Comparison of ENCODE assay signal across 1 cellular context in the genomic region with DNA sequence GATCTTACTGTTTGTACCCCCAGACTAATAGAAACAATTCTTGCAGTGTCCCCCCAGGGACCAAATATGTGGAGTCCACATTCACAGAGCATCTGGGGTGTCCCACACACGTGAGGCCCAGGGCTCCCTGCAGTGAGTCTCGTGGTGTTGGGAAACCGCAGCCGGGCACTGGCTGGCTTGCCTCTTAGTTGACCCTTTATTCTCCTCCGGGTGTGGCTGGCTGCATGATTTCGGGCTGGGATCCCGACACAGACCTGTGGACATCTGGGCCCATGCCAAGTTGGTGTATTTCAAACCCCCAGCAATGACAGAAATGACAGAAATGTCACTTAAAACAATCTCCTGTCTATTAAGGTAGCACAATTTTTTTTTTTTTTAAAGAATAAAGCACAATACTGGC.
TF ChIP-seq lines count a peak whose summit lies in the region.

No MANE protein-coding gene starts in this region.

TF ChIP-seq in HCT116, 20 proteins besides CTCF, POLR2A, EP300 and RAD21 (continued from another document):
- TF ChIP-seq, protein P1, sequence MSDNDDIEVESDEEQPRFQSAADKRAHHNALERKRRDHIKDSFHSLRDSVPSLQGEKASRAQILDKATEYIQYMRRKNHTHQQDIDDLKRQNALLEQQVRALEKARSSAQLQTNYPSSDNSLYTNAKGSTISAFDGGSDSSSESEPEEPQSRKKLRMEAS (IDR thresholded peaks at IDR 0.05) = no peak
- TF ChIP-seq, protein P2, sequence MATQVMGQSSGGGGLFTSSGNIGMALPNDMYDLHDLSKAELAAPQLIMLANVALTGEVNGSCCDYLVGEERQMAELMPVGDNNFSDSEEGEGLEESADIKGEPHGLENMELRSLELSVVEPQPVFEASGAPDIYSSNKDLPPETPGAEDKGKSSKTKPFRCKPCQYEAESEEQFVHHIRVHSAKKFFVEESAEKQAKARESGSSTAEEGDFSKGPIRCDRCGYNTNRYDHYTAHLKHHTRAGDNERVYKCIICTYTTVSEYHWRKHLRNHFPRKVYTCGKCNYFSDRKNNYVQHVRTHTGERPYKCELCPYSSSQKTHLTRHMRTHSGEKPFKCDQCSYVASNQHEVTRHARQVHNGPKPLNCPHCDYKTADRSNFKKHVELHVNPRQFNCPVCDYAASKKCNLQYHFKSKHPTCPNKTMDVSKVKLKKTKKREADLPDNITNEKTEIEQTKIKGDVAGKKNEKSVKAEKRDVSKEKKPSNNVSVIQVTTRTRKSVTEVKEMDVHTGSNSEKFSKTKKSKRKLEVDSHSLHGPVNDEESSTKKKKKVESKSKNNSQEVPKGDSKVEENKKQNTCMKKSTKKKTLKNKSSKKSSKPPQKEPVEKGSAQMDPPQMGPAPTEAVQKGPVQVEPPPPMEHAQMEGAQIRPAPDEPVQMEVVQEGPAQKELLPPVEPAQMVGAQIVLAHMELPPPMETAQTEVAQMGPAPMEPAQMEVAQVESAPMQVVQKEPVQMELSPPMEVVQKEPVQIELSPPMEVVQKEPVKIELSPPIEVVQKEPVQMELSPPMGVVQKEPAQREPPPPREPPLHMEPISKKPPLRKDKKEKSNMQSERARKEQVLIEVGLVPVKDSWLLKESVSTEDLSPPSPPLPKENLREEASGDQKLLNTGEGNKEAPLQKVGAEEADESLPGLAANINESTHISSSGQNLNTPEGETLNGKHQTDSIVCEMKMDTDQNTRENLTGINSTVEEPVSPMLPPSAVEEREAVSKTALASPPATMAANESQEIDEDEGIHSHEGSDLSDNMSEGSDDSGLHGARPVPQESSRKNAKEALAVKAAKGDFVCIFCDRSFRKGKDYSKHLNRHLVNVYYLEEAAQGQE (IDR thresholded peaks at IDR 0.05; ENCODE audit: low read depth) = no peak
- TF ChIP-seq EZH2 (IDR thresholded peaks at IDR 0.05) = no peak
- TF ChIP-seq YY1 (IDR thresholded peaks at IDR 0.05; ENCODE audit: extremely low read depth, insufficient replicate concordance, low read depth, low read length) = no peak
- no peak for TF ChIP-seq POLR2AphosphoS5 (IDR thresholded peaks at IDR 0.05; ENCODE audit: low read depth, low read length)
